Comparison of ENCODE assay signal across 21 cellular contexts in the genomic region with DNA sequence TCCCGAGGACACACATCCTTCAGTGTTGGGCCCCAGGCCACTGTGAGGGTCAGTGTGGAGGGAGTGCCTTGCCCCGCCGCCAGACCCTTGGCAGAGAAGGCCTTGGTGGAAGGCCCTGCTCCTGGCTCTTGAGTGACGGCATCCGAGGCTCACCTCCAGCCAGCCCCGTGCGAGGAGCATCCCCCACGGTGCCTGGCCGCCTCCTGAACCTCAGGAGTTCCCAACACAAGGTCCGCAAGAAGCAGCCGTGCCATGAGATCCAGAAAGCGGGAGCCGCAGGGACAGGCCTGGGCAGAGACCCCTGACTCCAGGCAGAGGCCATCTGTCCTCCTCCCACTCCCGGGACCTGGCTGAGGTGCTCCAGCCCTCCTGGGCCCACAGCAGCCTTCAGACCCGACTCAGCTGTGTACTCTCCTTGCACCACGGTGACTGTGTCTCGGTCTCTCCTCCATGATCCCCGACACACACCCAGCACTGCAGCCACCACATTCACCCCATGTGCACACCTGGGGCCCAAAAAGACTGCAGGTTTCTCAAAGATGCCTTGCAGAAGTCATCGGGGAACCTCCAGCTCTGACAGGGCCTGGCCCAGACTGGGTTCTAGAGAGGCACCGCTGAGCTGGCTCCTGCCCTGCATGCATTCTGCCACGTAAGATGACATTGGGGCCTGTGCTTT.
DNase-seq lines count a peak whose midpoint lies in the region; ATAC-seq and TF ChIP-seq lines count a peak whose summit lies in the region.
"Had no signal": no experiment of that assay in that cellular context is flagged by ENCODE, and none has a peak within 500 bp of the region (broad histone marks: within the 10 kb centered on the region; RNA-seq: fewer than 3 reads in every experiment).

No MANE protein-coding gene starts in this region.

- no peaks in the 10 kb centered on the region for H3K9me3 Mint-ChIP-seq in nephron progenitor cell

- no peaks in the 10 kb centered on the region for H3K4me1 ChIP-seq in tibial artery
- H3K4me1 ChIP-seq: body of pancreas, parathyroid adenoma had no signal

- TF ChIP-seq CTCF in nephron progenitor cell (IDR thresholded peaks at IDR 0.05) = no peak
- TF ChIP-seq CTCF in tibial artery (IDR thresholded peaks at IDR 0.05) = no peak

- peaks cover 17% of the 10 kb centered on the region for H3K27me3 Mint-ChIP-seq in nephron progenitor cell (ENCODE audit: low read depth, poor library complexity)

- no peak overlapping the region for H3K4me3 ChIP-seq in tibial artery
- H3K4me3 ChIP-seq: body of pancreas, PC-9, tibial nerve had no signal

- H3K4me1 Mint-ChIP-seq in nephron progenitor cell = peaks cover 11% of the 10 kb centered on the region
- H3K4me1 Mint-ChIP-seq: activated naive CD8-positive, alpha-beta T cell treated with anti-CD3 and anti-CD28 coated beads for 36 hours had no signal

- peak overlapping the region; percentile 15 for H3K27ac Mint-ChIP-seq in nephron progenitor cell
- H3K27ac Mint-ChIP-seq: activated naive CD8-positive, alpha-beta T cell treated with anti-CD3 and anti-CD28 coated beads for 36 hours had no signal

- peak; percentile 3 for DNase-seq in activated CD4-positive, alpha-beta T cell treated with anti-CD3 and anti-CD28 coated beads for 1 hour
- no peak for DNase-seq in activated CD4-positive, alpha-beta T cell treated with anti-CD3 and anti-CD28 coated beads for 4 hours
- DNase-seq in ecto neural progenitor cell (ENCODE audit: low spot score) (peak; percentile 37), nephron progenitor cell (no peak), tibial artery (peak; percentile 16 to 49), GM03348 (ENCODE audit: low spot score) (no peak)
- DNase-seq: activated CD4-positive, alpha-beta T cell treated with anti-CD3 and anti-CD28 coated beads, Interleukin-2, amount 50 U/mL, for 1 hour; activated naive CD8-positive, alpha-beta T cell treated with anti-CD3 and anti-CD28 coated beads for 36 hours; cortex of kidney; left ventricle myocardium superior; NCI-H187; PC-9; stimulated activated CD4-positive, alpha-beta T cell treated with anti-CD3 and anti-CD28 coated beads, Interleukin-1b, Interleukin-23, amount 100 ng/mL, for 48 hours; stimulated activated naive CD4-positive, alpha-beta T cell; T-helper 1 cell had no signal

- H3K36me3 ChIP-seq in tibial artery = no peaks in the 10 kb centered on the region
- H3K36me3 ChIP-seq: tibial nerve had no signal

- H3K9me3 ChIP-seq in tibial artery = no peaks in the 10 kb centered on the region
- H3K9me3 ChIP-seq: body of pancreas, tibial nerve had no signal

- no peak overlapping the region for H3K4me3 Mint-ChIP-seq in nephron progenitor cell
- H3K4me3 Mint-ChIP-seq: activated naive CD8-positive, alpha-beta T cell treated with anti-CD3 and anti-CD28 coated beads for 36 hours had no signal

- H3K27ac ChIP-seq in tibial artery = no peak overlapping the region
- H3K27ac ChIP-seq: 22Rv1, body of pancreas, parathyroid adenoma, PC-9, tibial nerve had no signal

- no peak for ATAC-seq in SK-N-SH treated with all-trans-retinoic acid at 6 μM for 48 hours
- ATAC-seq in GM18517 (IDR thresholded peaks at IDR 0.05; ENCODE audit: unreplicated experiment) = no peak
- ATAC-seq: body of pancreas, left ventricle myocardium superior had no signal

- peaks cover 0 to 34% of the 10 kb centered on the region in 2 donors for H3K27me3 ChIP-seq in tibial artery
- H3K27me3 ChIP-seq: body of pancreas, tibial nerve had no signal

- intact Hi-C loops in tibial artery (cut with DNase I; ENCODE audit: low total_unique reads) = no loop called here

- H3K36me3 Mint-ChIP-seq in nephron progenitor cell (ENCODE audit: low read depth) = no peaks in the 10 kb centered on the region
- H3K36me3 Mint-ChIP-seq: activated naive CD8-positive, alpha-beta T cell treated with anti-CD3 and anti-CD28 coated beads for 36 hours had no signal

TF ChIP-seq in SK-N-SH treated with all-trans-retinoic acid at 6 μM for 48 hours, 23 proteins besides CTCF, POLR2A, EP300 and RAD21:
- no peak for TF ChIP-seq PATZ1 (CRISPR knock-in tag; IDR thresholded peaks at IDR 0.05; ENCODE audit: borderline replicate concordance)
- TF ChIP-seq OSR1 (CRISPR knock-in tag; IDR thresholded peaks at IDR 0.05) = no peak
- no peak for TF ChIP-seq ZNF8 (CRISPR knock-in tag; IDR thresholded peaks at IDR 0.05)
- TF ChIP-seq TCF4 (CRISPR knock-in tag; IDR thresholded peaks at IDR 0.05; ENCODE audit: borderline replicate concordance) = no peak
- no peak for TF ChIP-seq ESRRG (CRISPR knock-in tag; IDR thresholded peaks at IDR 0.05)
- no peak for TF ChIP-seq ZFP30 (CRISPR knock-in tag; IDR thresholded peaks at IDR 0.05)
- TF ChIP-seq ZFP3 (CRISPR knock-in tag; IDR thresholded peaks at IDR 0.05) = no peak

Comparison
In these comparisons a context has a peak if more than half of its experiments do, and no peak if none do; other contexts are left out.
1. DNase-seq: peak in activated CD4-positive, alpha-beta T cell treated with anti-CD3 and anti-CD28 coated beads for 1 hour (single experiment), ecto neural progenitor cell (single experiment) and tibial artery (2 of 2); none in activated CD4-positive, alpha-beta T cell treated with anti-CD3 and anti-CD28 coated beads for 4 hours (0 of 2), nephron progenitor cell (single experiment) and GM03348 (single experiment).